ENCODE assay signal across 14 cellular contexts in genomic region chr6:38174806-38175495, GRCh38.
A peak's percentile ranks its signal among the peaks of the same experiment; 100 is the strongest.
DNase-seq lines count a peak whose midpoint lies in the region; ATAC-seq and TF ChIP-seq lines count a peak whose summit lies in the region.
"Had no signal": no experiment of that assay in that cellular context is flagged by ENCODE, and none has a peak within 500 bp of the region (broad histone marks: within the 10 kb centered on the region; RNA-seq: fewer than 3 reads in every experiment).

No MANE protein-coding gene starts in this region.

- DNase-seq in H7 (peak; percentile 49), WTC11 (ENCODE audit: low spot score) (no peak), endothelial cell (ENCODE audit: low spot score) (no peak), NAMALWA (ENCODE audit: low spot score) (no peak), iPS-NIHi7 (ENCODE audit: extremely low spot score) (no peak), DMS79 (lab: John Stamatoyannopoulos, UW) (no peak)
- no peak for DNase-seq in stimulated activated naive B cell treated with anti-CD40 and anti-IgM and Interleukin-4, amounts not matched to agents 10 μg/mL and 1 μg/mL and 100 μg/mL, for 72 hours
- DNase-seq: BE2C; CD4-positive, alpha-beta memory T cell; COR-L47; DMS153; DND-41; GDM1 had no signal

- no peaks in the 10 kb centered on the region for H3K36me3 ChIP-seq in H7 (replicated peaks; ENCODE audit: control insufficient read depth, insufficient read depth, low read length)
- H3K36me3 ChIP-seq: BE2C had no signal

- no peak for ATAC-seq in WTC11
- no peak for ATAC-seq in stimulated activated naive B cell treated with anti-CD40 and anti-IgM and Interleukin-4, amounts not matched to agents 10 μg/mL and 1 μg/mL and 100 μg/mL, for 72 hours (replicated peaks)

- H3K9me3 Mint-ChIP-seq in WTC11 (no peaks in the 10 kb centered on the region), endothelial cell (ENCODE audit: unreplicated experiment) (no peaks in the 10 kb centered on the region)
- no peaks in the 10 kb centered on the region for H3K9me3 Mint-ChIP-seq in stimulated activated naive B cell treated with anti-CD40 and anti-IgM and Interleukin-4, amounts not matched to agents 10 μg/mL and 1 μg/mL and 100 μg/mL, for 72 hours
- H3K9me3 Mint-ChIP-seq: IgD-negative memory B cell had no signal

- H3K27ac Mint-ChIP-seq in WTC11 (peak overlapping the region; percentile 21; the same call in 1 of the 2 replicates), endothelial cell (ENCODE audit: unreplicated experiment) (peak overlapping the region; percentile 30)
- peak overlapping the region; percentile 33 for H3K27ac Mint-ChIP-seq in stimulated activated naive B cell treated with anti-CD40 and anti-IgM and Interleukin-4, amounts not matched to agents 10 μg/mL and 1 μg/mL and 100 μg/mL, for 72 hours
- H3K27ac Mint-ChIP-seq: IgD-negative memory B cell had no signal

- H3K36me3 Mint-ChIP-seq in WTC11 (no peaks in the 10 kb centered on the region), endothelial cell (ENCODE audit: low read depth, unreplicated experiment) (peaks cover 6% of the 10 kb centered on the region)
- peaks cover 18 to 28% of the 10 kb centered on the region in 2 donors for H3K36me3 Mint-ChIP-seq in stimulated activated naive B cell treated with anti-CD40 and anti-IgM and Interleukin-4, amounts not matched to agents 10 μg/mL and 1 μg/mL and 100 μg/mL, for 72 hours

- H3K27me3 ChIP-seq in H7 (ENCODE audit: control insufficient read depth, insufficient read depth, low read length): no peaks in the 10 kb centered on the region
- H3K27me3 ChIP-seq: BE2C had no signal

- TF ChIP-seq CTCF in WTC11 (IDR thresholded peaks at IDR 0.05): no peak
- no peak for TF ChIP-seq CTCF in endothelial cell (IDR thresholded peaks at IDR 0.05; ENCODE audit: unreplicated experiment)

- POLR2A ChIA-PET in WTC11 (lab: Charles Lee): no interaction called here

- no peak overlapping the region for H3K4me3 ChIP-seq in H7 (ENCODE audit: insufficient read depth, low read depth, low read length)

- peaks cover 36% of the 10 kb centered on the region for H3K4me1 Mint-ChIP-seq in WTC11
- H3K4me1 Mint-ChIP-seq in endothelial cell (ENCODE audit: unreplicated experiment): peaks cover 22% of the 10 kb centered on the region
- peaks cover 3 to 4% of the 10 kb centered on the region in 2 donors for H3K4me1 Mint-ChIP-seq in stimulated activated naive B cell treated with anti-CD40 and anti-IgM and Interleukin-4, amounts not matched to agents 10 μg/mL and 1 μg/mL and 100 μg/mL, for 72 hours
- H3K4me1 Mint-ChIP-seq: IgD-negative memory B cell had no signal

- no peak overlapping the region for H3K4me3 Mint-ChIP-seq in WTC11
- H3K4me3 Mint-ChIP-seq in endothelial cell (ENCODE audit: unreplicated experiment): peak overlapping the region; percentile 44
- H3K4me3 Mint-ChIP-seq in stimulated activated naive B cell treated with anti-CD40 and anti-IgM and Interleukin-4, amounts not matched to agents 10 μg/mL and 1 μg/mL and 100 μg/mL, for 72 hours: no peak overlapping the region
- H3K4me3 Mint-ChIP-seq: CD4-positive, alpha-beta memory T cell; IgD-negative memory B cell had no signal

- H3K27me3 Mint-ChIP-seq in WTC11 (ENCODE audit: low read depth) (no peaks in the 10 kb centered on the region), endothelial cell (ENCODE audit: unreplicated experiment) (peaks cover 11% of the 10 kb centered on the region)
- H3K27me3 Mint-ChIP-seq in stimulated activated naive B cell treated with anti-CD40 and anti-IgM and Interleukin-4, amounts not matched to agents 10 μg/mL and 1 μg/mL and 100 μg/mL, for 72 hours: no peaks in the 10 kb centered on the region
- H3K27me3 Mint-ChIP-seq: CD4-positive, alpha-beta memory T cell; IgD-negative memory B cell had no signal

- CTCF ChIA-PET in WTC11 (lab: Charles Lee): interaction anchor here (0.6 to 1.1 kb wide), 3 partner anchors 22 to 403 kb away, joined by 3 read pairs; no protein-coding TSS in a partner anchor

TF ChIP-seq in WTC11, 78 proteins besides CTCF, POLR2A, EP300 and RAD21:
- no peak for TF ChIP-seq PRRX2 (CRISPR knock-in tag; IDR thresholded peaks at IDR 0.05)
- no peak for TF ChIP-seq NFE2L1 (CRISPR knock-in tag; IDR thresholded peaks at IDR 0.05)
TF ChIP-seq in WTC11: peak in this region for 0.
